Comparison of ENCODE assay signal across 8 cellular contexts in genomic region chr19:7346997-7347396, GRCh38. TPM values are rescaled to one million over a fixed set of nuclear protein-coding genes. Genes with fewer than 3 reads are reported as not detected.
A peak's percentile ranks its signal among the peaks of the same experiment; 100 is the strongest.
DNase-seq lines count a peak whose midpoint lies in the region; ATAC-seq and TF ChIP-seq lines count a peak whose summit lies in the region.
"Not testable (repeated sequence)": the region's sequence is repeated elsewhere in the genome, so short reads cannot be mapped to it uniquely, and the experiment has no call there.

No MANE protein-coding gene starts in this region.

- not testable (repeated sequence) for H3K9ac ChIP-seq in BLaER1

- not testable (repeated sequence) for H3K9me2 ChIP-seq in DOHH2 (replicated peaks; ENCODE audit: control insufficient read depth, low read length)

- POLR2A ChIA-PET in activated CD8-positive, alpha-beta T cell treated with anti-CD3 and anti-CD28 coated beads, Interleukin-2, amount 10 ng/mL, durations not matched to agents 7 days and 5 days (lab: Charles Lee): not testable (repeated sequence)

- H3K9me3 Mint-ChIP-seq in activated CD8-positive, alpha-beta T cell treated with anti-CD3 and anti-CD28 coated beads, Interleukin-2, amount 10 ng/mL, durations not matched to agents 7 days and 5 days (ENCODE audit: insufficient read depth); natural killer cell treated with Interleukin-12 subunit alpha and Interleukin-12 subunit beta and Interleukin-15 and Interleukin-18, amount 100 ng/mL, for 72 hours: not testable (repeated sequence)
- peaks cover 12% of the 10 kb centered on the region for H3K9me3 Mint-ChIP-seq in activated naive CD4-positive, alpha-beta T cell treated with anti-CD3 and anti-CD28 coated beads for 36 hours

- H3K27me3 ChIP-seq in BLaER1; DOHH2 (ENCODE audit: control insufficient read depth, low read length); effector memory CD4-positive, alpha-beta T cell (replicated peaks; ENCODE audit: control insufficient read depth, insufficient read depth, low read length, poor library complexity, severe bottlenecking); thymus (ENCODE audit: control insufficient read depth, insufficient read depth): not testable (repeated sequence)

- peaks cover 47% of the 10 kb centered on the region for H3F3A ChIP-seq in DOHH2 (ENCODE audit: control insufficient read depth, insufficient read depth)

- not testable (repeated sequence) for ATAC-seq in T-helper 17 cell; activated CD8-positive, alpha-beta T cell treated with anti-CD3 and anti-CD28 coated beads, Interleukin-2, amount 10 ng/mL, durations not matched to agents 7 days and 5 days; natural killer cell treated with Interleukin-12 subunit alpha and Interleukin-12 subunit beta and Interleukin-15 and Interleukin-18, amount 100 ng/mL, for 72 hours

- intact Hi-C loops in activated naive CD4-positive, alpha-beta T cell treated with anti-CD3 and anti-CD28 coated beads for 36 hours (cut with micrococcal nuclease): loop anchor here (2.0 to 10.0 kb wide), 5 partner anchors 50 to 542 kb away; no protein-coding TSS in a partner anchor

- 77% methylated on average over 7 of the region's 7 CpGs for WGBS in thymus

- peaks cover 43% of the 10 kb centered on the region for H3K79me2 ChIP-seq in DOHH2 (ENCODE audit: control insufficient read depth, low read length)

- not testable (repeated sequence) for H4K20me1 ChIP-seq in BLaER1; DOHH2 (ENCODE audit: control insufficient read depth, insufficient read depth, low read depth, low read length)

- not testable (repeated sequence) for H3K4me3 ChIP-seq in BLaER1; thymus (ENCODE audit: low read length)
- peak overlapping the region; percentile 73 for H3K4me3 ChIP-seq in DOHH2 (ENCODE audit: low read length)
- peak overlapping the region; percentile 60 for H3K4me3 ChIP-seq in effector memory CD4-positive, alpha-beta T cell (ENCODE audit: insufficient read depth, low read depth, low read length, poor library complexity, severe bottlenecking)

- peaks cover 13% of the 10 kb centered on the region for H3K9me3 ChIP-seq in BLaER1
- not testable (repeated sequence) for H3K9me3 ChIP-seq in DOHH2 (ENCODE audit: control insufficient read depth, insufficient read depth, low read length); T-helper 17 cell (ENCODE audit: control insufficient read depth, low read length, poor library complexity, severe bottlenecking); effector memory CD4-positive, alpha-beta T cell (ENCODE audit: control insufficient read depth, low read length); thymus (ENCODE audit: control insufficient read depth)

- H3K4me3 Mint-ChIP-seq in T-helper 17 cell: peak overlapping the region; percentile 99
- H3K4me3 Mint-ChIP-seq in activated CD8-positive, alpha-beta T cell treated with anti-CD3 and anti-CD28 coated beads, Interleukin-2, amount 10 ng/mL, durations not matched to agents 7 days and 5 days: not testable (repeated sequence)
- peak overlapping the region; percentile 77 for H3K4me3 Mint-ChIP-seq in activated naive CD4-positive, alpha-beta T cell treated with anti-CD3 and anti-CD28 coated beads for 36 hours
- H3K4me3 Mint-ChIP-seq in natural killer cell treated with Interleukin-12 subunit alpha and Interleukin-12 subunit beta and Interleukin-15 and Interleukin-18, amount 100 ng/mL, for 72 hours: peak overlapping the region; percentile 32

- peaks cover 17% of the 10 kb centered on the region for H3K36me3 Mint-ChIP-seq in T-helper 17 cell (ENCODE audit: low read depth)
- H3K36me3 Mint-ChIP-seq in activated CD8-positive, alpha-beta T cell treated with anti-CD3 and anti-CD28 coated beads, Interleukin-2, amount 10 ng/mL, durations not matched to agents 7 days and 5 days (ENCODE audit: low read depth): peaks cover 22% of the 10 kb centered on the region
- H3K36me3 Mint-ChIP-seq in activated naive CD4-positive, alpha-beta T cell treated with anti-CD3 and anti-CD28 coated beads for 36 hours (ENCODE audit: low read depth): peaks cover 11% of the 10 kb centered on the region
- H3K36me3 Mint-ChIP-seq in natural killer cell treated with Interleukin-12 subunit alpha and Interleukin-12 subunit beta and Interleukin-15 and Interleukin-18, amount 100 ng/mL, for 72 hours: not testable (repeated sequence)

- H3K27ac Mint-ChIP-seq in T-helper 17 cell: peak overlapping the region; percentile 99
- peak overlapping the region; percentile 3 for H3K27ac Mint-ChIP-seq in activated CD8-positive, alpha-beta T cell treated with anti-CD3 and anti-CD28 coated beads, Interleukin-2, amount 10 ng/mL, durations not matched to agents 7 days and 5 days
- peak overlapping the region; percentile 81 for H3K27ac Mint-ChIP-seq in activated naive CD4-positive, alpha-beta T cell treated with anti-CD3 and anti-CD28 coated beads for 36 hours
- peak overlapping the region in 1 of 2 donors; percentile 24 for H3K27ac Mint-ChIP-seq in natural killer cell treated with Interleukin-12 subunit alpha and Interleukin-12 subunit beta and Interleukin-15 and Interleukin-18, amount 100 ng/mL, for 72 hours

- peaks cover 37% of the 10 kb centered on the region for H3K4me1 Mint-ChIP-seq in T-helper 17 cell
- H3K4me1 Mint-ChIP-seq in activated CD8-positive, alpha-beta T cell treated with anti-CD3 and anti-CD28 coated beads, Interleukin-2, amount 10 ng/mL, durations not matched to agents 7 days and 5 days (ENCODE audit: low read depth): peaks cover 60% of the 10 kb centered on the region
- H3K4me1 Mint-ChIP-seq in activated naive CD4-positive, alpha-beta T cell treated with anti-CD3 and anti-CD28 coated beads for 36 hours (ENCODE audit: low read depth): peaks cover 58% of the 10 kb centered on the region
- H3K4me1 Mint-ChIP-seq in natural killer cell treated with Interleukin-12 subunit alpha and Interleukin-12 subunit beta and Interleukin-15 and Interleukin-18, amount 100 ng/mL, for 72 hours (ENCODE audit: low read depth in 2 of 2): peaks cover 49 to 56% of the 10 kb centered on the region in 2 donors

- TF ChIP-seq CTCF in DOHH2 (IDR thresholded peaks at IDR 0.05; ENCODE audit: low read depth, low read length, poor library complexity, severe bottlenecking): not testable (repeated sequence)

- H3K27me3 Mint-ChIP-seq in T-helper 17 cell; activated CD8-positive, alpha-beta T cell treated with anti-CD3 and anti-CD28 coated beads, Interleukin-2, amount 10 ng/mL, durations not matched to agents 7 days and 5 days (ENCODE audit: low read depth); activated naive CD4-positive, alpha-beta T cell treated with anti-CD3 and anti-CD28 coated beads for 36 hours (ENCODE audit: low read depth); natural killer cell treated with Interleukin-12 subunit alpha and Interleukin-12 subunit beta and Interleukin-15 and Interleukin-18, amount 100 ng/mL, for 72 hours: not testable (repeated sequence)

- H3K27ac ChIP-seq in BLaER1 (peak overlapping the region; percentile 90), DOHH2 (ENCODE audit: low read depth, low read length) (peak overlapping the region; percentile 98), thymus (ENCODE audit: low read depth) (peak overlapping the region; percentile 15)
- H3K27ac ChIP-seq in effector memory CD4-positive, alpha-beta T cell (ENCODE audit: insufficient read depth, low read length, poor library complexity, severe bottlenecking): peak overlapping the region; percentile 79

- peaks cover 12% of the 10 kb centered on the region for H3K36me3 ChIP-seq in BLaER1
- peaks cover 31% of the 10 kb centered on the region for H3K36me3 ChIP-seq in DOHH2 (ENCODE audit: control insufficient read depth, low read length)
- not testable (repeated sequence) for H3K36me3 ChIP-seq in effector memory CD4-positive, alpha-beta T cell (ENCODE audit: control insufficient read depth, insufficient read depth, low read length); thymus (ENCODE audit: control insufficient read depth, insufficient read depth)

- peaks cover 82% of the 10 kb centered on the region for H3K4me1 ChIP-seq in BLaER1
- peaks cover 80% of the 10 kb centered on the region for H3K4me1 ChIP-seq in DOHH2 (ENCODE audit: control insufficient read depth, low read length)
- H3K4me1 ChIP-seq in effector memory CD4-positive, alpha-beta T cell (ENCODE audit: control insufficient read depth, insufficient read depth, low read length, poor library complexity, severe bottlenecking): peaks cover 27% of the 10 kb centered on the region
- peaks cover 31% of the 10 kb centered on the region for H3K4me1 ChIP-seq in thymus (ENCODE audit: control insufficient read depth, insufficient read depth, low read length)

- not testable (repeated sequence) for DNase-seq in T-helper 17 cell; activated CD8-positive, alpha-beta T cell treated with anti-CD3 and anti-CD28 coated beads, Interleukin-2, amount 10 ng/mL, durations not matched to agents 7 days and 5 days; activated naive CD4-positive, alpha-beta T cell treated with anti-CD3 and anti-CD28 coated beads for 36 hours; effector memory CD4-positive, alpha-beta T cell; natural killer cell treated with Interleukin-12 subunit alpha and Interleukin-12 subunit beta and Interleukin-15 and Interleukin-18, amount 100 ng/mL, for 72 hours (ENCODE audit: low spot score)

- H3K4me2 ChIP-seq in BLaER1 (peak overlapping the region; percentile 83), DOHH2 (ENCODE audit: low read length) (peak overlapping the region; percentile 79)

- CTCF ChIA-PET in activated CD8-positive, alpha-beta T cell treated with anti-CD3 and anti-CD28 coated beads, Interleukin-2, amount 10 ng/mL, durations not matched to agents 7 days and 5 days (lab: Charles Lee); activated naive CD4-positive, alpha-beta T cell treated with anti-CD3 and anti-CD28 coated beads for 36 hours (lab: Charles Lee): not testable (repeated sequence)

RNA-seq across cellular contexts. Expression of gene ARHGEF18, which starts 1.7 kb away (rescaled TPM):
- 100 to 1,000 TPM; 118 to 127 TPM for total RNA-seq in T-helper 17 cell
- 10 to 100 TPM; 34.0 to 40.5 TPM for total RNA-seq in activated CD8-positive, alpha-beta T cell treated with anti-CD3 and anti-CD28 coated beads, Interleukin-2, amount 10 ng/mL, durations not matched to agents 7 days and 5 days
- 10 to 100 TPM; 24.6 to 28.7 TPM for total RNA-seq in activated naive CD4-positive, alpha-beta T cell treated with anti-CD3 and anti-CD28 coated beads for 36 hours
- total RNA-seq in natural killer cell treated with Interleukin-12 subunit alpha and Interleukin-12 subunit beta and Interleukin-15 and Interleukin-18, amount 100 ng/mL, for 72 hours: 10 to 100 TPM; 42.3 to 56.3 TPM
- 35.8 TPM for polyA plus RNA-seq in thymus

RNA-seq across cellular contexts. Expression of gene INSR, which starts 52.8 kb away (rescaled TPM):
- total RNA-seq in T-helper 17 cell: 1 to 10 TPM in 1 of 2 donors, under 1 TPM in 1; 0.76 to 3.5 TPM
- total RNA-seq in activated CD8-positive, alpha-beta T cell treated with anti-CD3 and anti-CD28 coated beads, Interleukin-2, amount 10 ng/mL, durations not matched to agents 7 days and 5 days: 1 to 10 TPM in 1 of 2 experiments, under 1 TPM in 1; 0.42 to 1.1 TPM
- 1 to 10 TPM; 3.7 to 3.9 TPM for total RNA-seq in activated naive CD4-positive, alpha-beta T cell treated with anti-CD3 and anti-CD28 coated beads for 36 hours
- total RNA-seq in natural killer cell treated with Interleukin-12 subunit alpha and Interleukin-12 subunit beta and Interleukin-15 and Interleukin-18, amount 100 ng/mL, for 72 hours: 1 to 10 TPM; 1.1 to 1.7 TPM
- 5.5 TPM for polyA plus RNA-seq in thymus

Comparison
In these comparisons a context has a peak if more than half of its experiments do, and no peak if none do; other contexts are left out.
1. H3K27ac ChIP-seq: peak in every context shown above with its lines; median percentile 98 in DOHH2; 90 in BLaER1; 79 in effector memory CD4-positive, alpha-beta T cell; 15 in thymus.